27 cellular contexts compared by ENCODE assay signal in genomic region chr15:40360015-40360414, GRCh38. TPM values are rescaled to one million over a fixed set of nuclear protein-coding genes. Genes with fewer than 3 reads are reported as not detected.
DNase-seq lines count a peak whose midpoint lies in the region; ATAC-seq and TF ChIP-seq lines count a peak whose summit lies in the region.
"Had no signal": no experiment of that assay in that cellular context is flagged by ENCODE, and none has a peak within 500 bp of the region (broad histone marks: within the 10 kb centered on the region; RNA-seq: fewer than 3 reads in every experiment).

No MANE protein-coding gene starts in this region.

- H3K79me2 ChIP-seq in mammary epithelial cell (ENCODE audit: insufficient read depth, low read length) = no peaks in the 10 kb centered on the region

- POLR2A ChIA-PET in MCF 10A (lab: Yijun Ruan, JAX) = interaction anchor here (0.5 to 1.5 kb wide), 4 partner anchors 11 to 42 kb away, joined by 4 read pairs; partner anchors contain the start of gene CCDC9B

- BruUV-seq in mammary epithelial cell (replicated peaks; lab: Mats Ljungman, UMichigan) (no TSS peak), MCF 10A (replicated peaks; lab: Mats Ljungman, UMichigan) (no TSS peak)

- 22% methylated on average over 4 of the region's 4 CpGs for WGBS in mammary epithelial cell (ENCODE audit: low coverage, missing lambda C conversion rate)

- H4K20me1 ChIP-seq in mammary epithelial cell (ENCODE audit: insufficient read depth, low read length) = no peaks in the 10 kb centered on the region

- no peaks in the 10 kb centered on the region for H3K27me3 ChIP-seq in mammary epithelial cell (ENCODE audit: insufficient read depth, low read length)
- H3K27me3 ChIP-seq: BE2C had no signal

- H3K36me3 Mint-ChIP-seq in MCF 10A (ENCODE audit: insufficient read depth, unreplicated experiment) = peaks cover 13% of the 10 kb centered on the region
- no peaks in the 10 kb centered on the region for H3K36me3 Mint-ChIP-seq in neural crest cell (ENCODE audit: low read depth)

- no peak overlapping the region for H3K27ac ChIP-seq in mammary epithelial cell (ENCODE audit: insufficient read depth, low read depth, low read length)
- H3K27ac ChIP-seq: 22Rv1 had no signal

- H3K4me2 ChIP-seq in mammary epithelial cell (ENCODE audit: insufficient read depth, low read depth, low read length) = peak overlapping the region; percentile 58

- dilution Hi-C loops in mammary epithelial cell (cut with HindIII; ENCODE audit: low sequenced_read_pairs) = no loop called here

- H3K27ac Mint-ChIP-seq in MCF 10A (ENCODE audit: low read depth, unreplicated experiment) (no peak overlapping the region), neural crest cell (ENCODE audit: unreplicated experiment) (no peak overlapping the region)
- H3K27ac Mint-ChIP-seq: CD14-positive monocyte had no signal

- H3K36me3 ChIP-seq in mammary epithelial cell (ENCODE audit: insufficient read depth, low read length) = no peaks in the 10 kb centered on the region
- H3K36me3 ChIP-seq: BE2C had no signal

- H3K9me3 Mint-ChIP-seq in MCF 10A (ENCODE audit: unreplicated experiment) (no peaks in the 10 kb centered on the region), neural crest cell (no peaks in the 10 kb centered on the region)
- H3K9me3 Mint-ChIP-seq: CD14-positive monocyte had no signal

- intact Hi-C loops in mammary epithelial cell (cut with micrococcal nuclease) = no loop called here
- intact Hi-C loops in MCF 10A (cut with micrococcal nuclease) = no loop called here

- no peaks in the 10 kb centered on the region for H3K27me3 Mint-ChIP-seq in MCF 10A (ENCODE audit: insufficient read depth, unreplicated experiment)
- H3K27me3 Mint-ChIP-seq in neural crest cell (ENCODE audit: low read depth) = peaks cover 26% of the 10 kb centered on the region

- H3K9me3 ChIP-seq in mammary epithelial cell (replicated peaks; ENCODE audit: insufficient read depth, low read length) = no peaks in the 10 kb centered on the region
- H3K9me3 ChIP-seq: BE2C had no signal

- CTCF ChIA-PET in mammary epithelial cell (lab: Charles Lee; ENCODE audit: low non-redundant PET) = no interaction called here
- CTCF ChIA-PET in MCF 10A (lab: Yijun Ruan, JAX) = interaction anchor here (0.5 to 6.8 kb wide), 5 partner anchors 8 to 86 kb away, joined by 3 to 38 read pairs (median 4); no protein-coding TSS in a partner anchor

- no peak for ATAC-seq in GM19351 (IDR thresholded peaks at IDR 0.05; ENCODE audit: unreplicated experiment)
- ATAC-seq: K562, PC-3 had no signal

- DNase-seq in mammary epithelial cell (peak; percentile 81), MCF 10A (ENCODE audit: unreplicated experiment) (no peak), epithelial cell of esophagus (ENCODE audit: low read depth) (peak; percentile 82), neural crest cell (ENCODE audit: low read depth, low spot score) (no peak), NCI-H2107 treated with DMSO at 0.1 percent for 48 hours (lab: John Stamatoyannopoulos, UW; ENCODE audit: unreplicated experiment) (no peak)
- no peak for DNase-seq in stimulated activated CD4-positive, alpha-beta T cell treated with anti-CD3 and anti-CD28 coated beads, Interleukin-4, amount 100 ng/mL, for 1 hour
- DNase-seq: BE2C; Calu3; DMS79 treated with DMSO at 0.1 percent for 48 hours; GF-D8; Kasumi-1; MV-4-11; NCI-H1105; NCI-H1436 treated with DMSO at 0.1 percent for 48 hours; NCI-H187 treated with DMSO at 0.1 percent for 48 hours; NCI-H446; NCI-H526; NCI-H82; NK-92 treated with Interleukin-12 subunit alpha and Interleukin-12 subunit beta, amount 100 ng/mL, for 24 hours; PC-3; SHP77 had no signal

- no peak overlapping the region for H2AFZ ChIP-seq in mammary epithelial cell (ENCODE audit: low read depth, low read length)

- H3K4me1 ChIP-seq in mammary epithelial cell (ENCODE audit: insufficient read depth, low read length) = peaks cover 37% of the 10 kb centered on the region
- H3K4me1 ChIP-seq: BE2C had no signal

- H3K4me3 Mint-ChIP-seq in MCF 10A (ENCODE audit: unreplicated experiment) = no peak overlapping the region
- H3K4me3 Mint-ChIP-seq in neural crest cell = peak overlapping the region; percentile 84

- no peaks in the 10 kb centered on the region for H3K4me1 Mint-ChIP-seq in MCF 10A (ENCODE audit: insufficient read depth, unreplicated experiment)
- H3K4me1 Mint-ChIP-seq in neural crest cell = peaks cover 15% of the 10 kb centered on the region

- TF ChIP-seq CTCF in mammary epithelial cell (conservative IDR thresholded peaks at IDR 0.05 in 1 of 2, IDR thresholded peaks at IDR 0.05 in 1 of 2; ENCODE audit: extremely low read depth in 1 of 2, insufficient read depth in 1 of 2, low read depth in 1 of 2, low read length in 2 of 2) = no peak
- TF ChIP-seq CTCF in MCF 10A (IDR thresholded peaks at IDR 0.05; ENCODE audit: unreplicated experiment) = no peak
- no peak for TF ChIP-seq CTCF in epithelial cell of esophagus (IDR thresholded peaks at IDR 0.05; ENCODE audit: insufficient read depth, low read depth, low read length, missing control alignments)
- no peak for TF ChIP-seq CTCF in neural crest cell (conservative IDR thresholded peaks at IDR 0.05)

- in situ Hi-C loops in mammary epithelial cell (cut with MboI; ENCODE audit: low sequenced_read_pairs in 2 of 2) = no loop called here

- no peak overlapping the region for H3K4me3 ChIP-seq in mammary epithelial cell (replicated peaks in 1 of 3; ENCODE audit: insufficient read depth in 1 of 3, low read depth in 2 of 3, low read length in 3 of 3)
- H3K4me3 ChIP-seq in epithelial cell of esophagus (ENCODE audit: low read length) = no peak overlapping the region
- H3K4me3 ChIP-seq: K562 had no signal

- no peak overlapping the region for H3K9ac ChIP-seq in mammary epithelial cell (ENCODE audit: insufficient read depth, low read length)

RNA-seq across cellular contexts. Expression of gene DISP2, which starts 2.0 kb away (rescaled TPM):
- total RNA-seq in mammary epithelial cell (1 to 10 TPM in 1 of 2 donors, under 1 TPM in 1; under 0.01 to 1.6 TPM), MCF 10A (2022) (1.8 and 2.1 TPM in 2 replicates), neural crest cell (2.0 and 3.1 TPM in 2 replicates)
- 0.54 TPM for polyA plus RNA-seq in mammary epithelial cell
- polyA minus RNA-seq in mammary epithelial cell = 0.47 TPM

RNA-seq across cellular contexts. Expression of gene PHGR1, which starts 9.2 kb away (rescaled TPM):
- total RNA-seq in mammary epithelial cell (not detected), MCF 10A (2022) (not detected in 2 replicates), neural crest cell (not detected in 2 replicates)
- not detected for polyA plus RNA-seq in mammary epithelial cell
- not detected for polyA minus RNA-seq in mammary epithelial cell
- total RNA-seq: Calu3, K562, M059J, PC-3, SK-MEL-5 had no signal
- polyA plus RNA-seq: CD14-positive monocyte, K562 had no signal

RNA-seq across cellular contexts. Expression of gene CCDC9B, which starts 19.3 kb away (rescaled TPM):
- total RNA-seq in mammary epithelial cell (100 to 1,000 TPM in 1 of 2 donors, 10 to 100 TPM in 1; 67.3 to 164 TPM), MCF 10A (2022) (36.0 and 45.3 TPM in 2 replicates), neural crest cell (0.33 TPM in 1 of 2 replicates, not detected in the other)
- 7.4 TPM for polyA plus RNA-seq in mammary epithelial cell
- 99.0 TPM for polyA minus RNA-seq in mammary epithelial cell

RNA-seq across cellular contexts. Expression of gene KNSTRN, which starts 22.5 kb away (rescaled TPM):
- 10 to 100 TPM; 19.3 to 49.7 TPM for total RNA-seq in mammary epithelial cell
- 44.5 TPM for polyA plus RNA-seq in mammary epithelial cell
- 51.4 TPM for polyA minus RNA-seq in mammary epithelial cell
- total RNA-seq in MCF 10A (2022) = 35.2 and 47.4 TPM in 2 replicates
- total RNA-seq in neural crest cell = 73.7 and 74.7 TPM in 2 replicates

RNA-seq across cellular contexts. Expression of gene INAFM2, which starts 36.5 kb away (rescaled TPM):
- total RNA-seq in mammary epithelial cell (10 to 100 TPM; 25.5 to 28.0 TPM), MCF 10A (2022) (14.9 and 15.7 TPM in 2 replicates), neural crest cell (22.8 and 27.5 TPM in 2 replicates)
- polyA plus RNA-seq in mammary epithelial cell = 10.9 TPM
- polyA minus RNA-seq in mammary epithelial cell = 40.5 TPM

Comparison
In these comparisons a context has a peak if more than half of its experiments do, and no peak if none do; other contexts are left out.
1. DNase-seq: peak in mammary epithelial cell (single experiment) and epithelial cell of esophagus (single experiment); none in MCF 10A (single experiment), neural crest cell (single experiment), NCI-H2107 treated with DMSO at 0.1 percent for 48 hours (single experiment) and stimulated activated CD4-positive, alpha-beta T cell treated with anti-CD3 and anti-CD28 coated beads, Interleukin-4, amount 100 ng/mL, for 1 hour (single experiment).
2. RNA of gene CCDC9B, which starts 19.3 kb away (total RNA-seq): 67.3 to 164 TPM in mammary epithelial cell and 36.0 to 45.3 TPM in MCF 10A; 0.33 TPM in neural crest cell; every median in the first group is over 10 times any median in the second.